Comparison of ENCODE assay signal across 31 cellular contexts in the genomic region with DNA sequence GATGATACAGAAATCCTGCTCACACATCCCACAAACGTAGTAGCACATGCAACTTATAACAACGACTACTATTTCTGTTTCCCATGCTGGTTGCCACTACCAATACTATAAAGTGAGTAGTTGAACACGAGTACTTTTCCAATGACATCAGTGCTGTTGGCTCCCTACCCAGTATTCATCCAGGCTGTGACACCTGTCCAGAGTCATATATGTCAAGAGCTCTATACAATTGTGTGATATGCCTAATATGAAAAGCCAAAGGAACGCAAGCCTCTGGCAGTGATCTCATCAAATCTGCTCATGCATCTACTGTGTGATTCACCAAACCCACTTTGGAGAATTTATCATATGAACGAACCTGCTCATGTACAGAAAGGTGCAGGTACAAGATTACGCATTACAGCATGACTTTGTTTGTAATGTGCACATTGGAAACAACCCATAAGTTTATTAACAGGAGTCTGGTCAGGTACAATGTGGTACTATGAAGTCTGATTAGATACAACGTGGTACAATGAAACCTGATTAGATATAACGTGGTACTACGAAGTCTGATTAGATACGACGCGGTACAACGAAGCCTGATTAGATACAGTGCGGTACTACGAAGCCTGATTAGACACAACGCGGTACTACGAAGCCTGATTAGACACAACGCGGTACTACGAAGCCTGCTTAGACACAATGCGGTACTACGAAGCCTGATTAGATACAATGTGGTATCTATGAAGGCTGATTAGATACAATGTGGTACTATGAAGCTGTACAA. TPM values are rescaled to one million over a fixed set of nuclear protein-coding genes. Genes with fewer than 3 reads are reported as not detected.
"Had no signal": no experiment of that assay in that cellular context is flagged by ENCODE, and none has a peak within 500 bp of the region (broad histone marks: within the 10 kb centered on the region; RNA-seq: fewer than 3 reads in every experiment).

No MANE protein-coding gene starts in this region.

- FAIRE-seq: pancreas had no signal

- H3K79me2 ChIP-seq: hepatocyte had no signal

- H3K36me3 Mint-ChIP-seq: stimulated activated memory B cell treated with anti-CD40 and anti-IgM and Interleukin-4, amounts not matched to agents 10 μg/mL and 1 μg/mL and 100 μg/mL, for 72 hours; type B pancreatic cell had no signal

- H3K9me3 ChIP-seq: left ventricle myocardium inferior, pancreas, prostate gland, sigmoid colon, thoracic aorta, tibial artery, uterus had no signal

- H3K4me2 ChIP-seq: hepatocyte, smooth muscle cell had no signal

- H2AFZ ChIP-seq: hepatocyte had no signal

- H3K27me3 ChIP-seq: pancreas, sigmoid colon, uterus had no signal

- H3K27ac Mint-ChIP-seq: memory B cell; naive thymus-derived CD8-positive, alpha-beta T cell; nephron; stimulated activated memory B cell treated with anti-CD40 and anti-IgM and Interleukin-4, amounts not matched to agents 10 μg/mL and 1 μg/mL and 100 μg/mL, for 72 hours; stimulated activated naive CD8-positive, alpha-beta T cell treated with anti-CD3 and anti-CD28 coated beads, Interleukin-15, amount 100 ng/mL, for 72 hours; type B pancreatic cell had no signal

- H3K4me3 ChIP-seq: hepatocyte, left ventricle myocardium inferior, lung, pancreas, prostate gland, sigmoid colon, smooth muscle cell, thoracic aorta, tibial artery, uterus had no signal

- ATAC-seq: naive thymus-derived CD8-positive, alpha-beta T cell; pancreas; right cardiac atrium; stimulated activated memory B cell treated with anti-CD40 and anti-IgM and Interleukin-4, amounts not matched to agents 10 μg/mL and 1 μg/mL and 100 μg/mL, for 72 hours; stimulated activated naive CD8-positive, alpha-beta T cell treated with anti-CD3 and anti-CD28 coated beads, Interleukin-15, amount 100 ng/mL, for 72 hours had no signal

- H3K4me1 Mint-ChIP-seq: nephron had no signal

- DNase-seq: islet precursor cell; left ventricle myocardium inferior; naive thymus-derived CD8-positive, alpha-beta T cell; nucleus accumbens; pancreas; posterior cingulate gyrus; retina; right cardiac atrium; sigmoid colon; stimulated activated CD4-positive, alpha-beta T cell treated with anti-CD3 and anti-CD28 coated beads, Interleukin-1b, Interleukin-23, amount 100 ng/mL, for 48 hours; stimulated activated CD4-positive, alpha-beta T cell treated with anti-CD3 and anti-CD28 coated beads, Interleukin-2, amount 100 ng/mL, for 48 hours; stimulated activated CD4-positive, alpha-beta T cell treated with anti-CD3 and anti-CD28 coated beads, Interleukin-4, amount 100 ng/mL, for 4 hours; stimulated activated CD8-positive, alpha-beta memory T cell treated with anti-CD3 and anti-CD28 coated beads, Interleukin-4, amount 100 ng/mL, for 48 hours; stimulated activated naive CD4-positive, alpha-beta T cell treated with Interleukin-2 at 50 U/mL for 16 hours; stimulated activated naive CD8-positive, alpha-beta T cell treated with anti-CD3 and anti-CD28 coated beads, Interleukin-15, amount 100 ng/mL, for 72 hours; tibial artery; uterus had no signal

- H3K4me1 ChIP-seq: pancreas, prostate gland, uterus had no signal

- H3K27ac ChIP-seq: hepatocyte, left ventricle myocardium inferior, pancreas, prostate gland, sigmoid colon, thoracic aorta, tibial artery, uterus had no signal

- H3K9me3 Mint-ChIP-seq: memory B cell; naive thymus-derived CD8-positive, alpha-beta T cell; nephron; neural crest cell; stimulated activated memory B cell treated with anti-CD40 and anti-IgM and Interleukin-4, amounts not matched to agents 10 μg/mL and 1 μg/mL and 100 μg/mL, for 72 hours; stimulated activated naive CD8-positive, alpha-beta T cell treated with anti-CD3 and anti-CD28 coated beads, Interleukin-15, amount 100 ng/mL, for 72 hours; type B pancreatic cell had no signal

- H3K4me3 Mint-ChIP-seq: memory B cell; naive thymus-derived CD8-positive, alpha-beta T cell; neural crest cell; stimulated activated memory B cell treated with anti-CD40 and anti-IgM and Interleukin-4, amounts not matched to agents 10 μg/mL and 1 μg/mL and 100 μg/mL, for 72 hours; stimulated activated naive CD8-positive, alpha-beta T cell treated with anti-CD3 and anti-CD28 coated beads, Interleukin-15, amount 100 ng/mL, for 72 hours; type B pancreatic cell had no signal

- H3K36me3 ChIP-seq: left ventricle myocardium inferior, pancreas, prostate gland, sigmoid colon, thoracic aorta, tibial artery, uterus had no signal

RNA-seq across cellular contexts. Expression of a gene that starts 5.8 kb away (rescaled TPM):
- total RNA-seq: naive thymus-derived CD8-positive, alpha-beta T cell; neural crest cell had no signal
- polyA plus RNA-seq: naive thymus-derived CD8-positive, alpha-beta T cell had no signal

RNA-seq across cellular contexts. Expression of a gene that starts 30.6 kb away (rescaled TPM):
- total RNA-seq: kidney epithelial cell; left ventricle myocardium inferior; lower leg skin; naive thymus-derived CD8-positive, alpha-beta T cell; neural crest cell; osteoblast; prostate gland; right cardiac atrium; sigmoid colon; thoracic aorta; ureter had no signal
- polyA plus RNA-seq: naive thymus-derived CD8-positive, alpha-beta T cell; pancreas; right cardiac atrium; sigmoid colon had no signal
